In genomic region chr14:52791204-52792096, GRCh38 we compare ENCODE assay signal across 1 cellular context.
TF ChIP-seq lines count a peak whose summit lies in the region.

TSS of gene GNPNAT1 (minus strand) at chr14:52791607. CDS start at chr14:52784650, 6,957 bp downstream.

TF ChIP-seq in HEK293, 187 proteins besides CTCF, POLR2A, EP300 and RAD21 (continued from another document):
- TF ChIP-seq ZBTB10 (tag by site-specific recombination; IDR thresholded peaks at IDR 0.05) (no peak), ZBTB26 (tag by site-specific recombination; optimal IDR thresholded peaks at IDR 0.05) (peak; percentile 93), ZNF112 (tag by site-specific recombination; IDR thresholded peaks at IDR 0.05) (no peak), ZNF214 (tag by site-specific recombination; IDR thresholded peaks at IDR 0.05; ENCODE audit: borderline replicate concordance) (no peak), ZNF174 (tag by site-specific recombination; IDR thresholded peaks at IDR 0.05) (no peak), ZNF580 (tag by site-specific recombination; IDR thresholded peaks at IDR 0.05) (0 out of 2 replicates have a peak, but pooled peaks have one; percentile 30), ZNF639 (tag by site-specific recombination; IDR thresholded peaks at IDR 0.05) (0 out of 2 replicates have a peak, but pooled peaks have one; percentile 34), ZNF2 (tag by site-specific recombination; IDR thresholded peaks at IDR 0.05) (no peak; the same call in none of the 2 replicates), ZNF140 (tag by site-specific recombination; IDR thresholded peaks at IDR 0.05) (no peak), MZF1 (tag by site-specific recombination; IDR thresholded peaks at IDR 0.05; ENCODE audit: borderline replicate concordance) (no peak; the same call in 1 of the 2 replicates), ZNF423 (tag by site-specific recombination; IDR thresholded peaks at IDR 0.05) (peak; percentile 55; the same call in 1 of the 2 replicates), MYNN (tag by site-specific recombination; IDR thresholded peaks at IDR 0.05; ENCODE audit: borderline replicate concordance) (no peak), OSR2 (tag by site-specific recombination; IDR thresholded peaks at IDR 0.05) (no peak), PRDM1 (tag by site-specific recombination; IDR thresholded peaks at IDR 0.05) (no peak), HOXD13 (CRISPR knock-in tag; IDR thresholded peaks at IDR 0.05; ENCODE audit: borderline replicate concordance) (no peak), ZNF292 (tag by site-specific recombination; IDR thresholded peaks at IDR 0.05; ENCODE audit: borderline replicate concordance, low read depth) (no peak), SCRT2 (tag by site-specific recombination; IDR thresholded peaks at IDR 0.05) (peak; percentile 85), PRDM2 (tag by site-specific recombination; IDR thresholded peaks at IDR 0.05; ENCODE audit: borderline replicate concordance) (0 out of 2 replicates have a peak, but pooled peaks have one; percentile 37), WT1 (tag by site-specific recombination; IDR thresholded peaks at IDR 0.05) (peak; percentile 69; the same call in 1 of the 2 replicates), ZNF707 (tag by site-specific recombination; IDR thresholded peaks at IDR 0.05) (no peak), ZNF529 (tag by site-specific recombination; IDR thresholded peaks at IDR 0.05; ENCODE audit: insufficient replicate concordance) (no peak), ZNF791 (tag by site-specific recombination; IDR thresholded peaks at IDR 0.05) (no peak), ZNF664 (tag by site-specific recombination; IDR thresholded peaks at IDR 0.05) (no peak), MEIS1 (CRISPR knock-in tag; IDR thresholded peaks at IDR 0.05; ENCODE audit: borderline replicate concordance) (no peak), ZNF830 (tag by site-specific recombination; IDR thresholded peaks at IDR 0.05; ENCODE audit: low read depth) (no peak), ELK4 (IDR thresholded peaks at IDR 0.05; ENCODE audit: borderline replicate concordance, low read depth, low read length) (no peak), ZNF157 (tag by site-specific recombination; IDR thresholded peaks at IDR 0.05) (no peak), ZNF148 (tag by site-specific recombination; IDR thresholded peaks at IDR 0.05; ENCODE audit: borderline replicate concordance) (no peak), ZNF311 (tag by site-specific recombination; IDR thresholded peaks at IDR 0.05; ENCODE audit: borderline replicate concordance) (no peak), HOXA7 (CRISPR knock-in tag; IDR thresholded peaks at IDR 0.05; ENCODE audit: borderline replicate concordance) (no peak), ZNF16 (tag by site-specific recombination; IDR thresholded peaks at IDR 0.05; ENCODE audit: low read depth) (no peak), ZNF121 (tag by site-specific recombination; IDR thresholded peaks at IDR 0.05) (no peak), ZXDB (tag by site-specific recombination; IDR thresholded peaks at IDR 0.05) (peak; percentile 63), ZNF449 (tag by site-specific recombination; IDR thresholded peaks at IDR 0.05) (peak; percentile 40; the same call in 1 of the 2 replicates)
